24 cellular contexts compared by ENCODE assay signal in the genomic region with DNA sequence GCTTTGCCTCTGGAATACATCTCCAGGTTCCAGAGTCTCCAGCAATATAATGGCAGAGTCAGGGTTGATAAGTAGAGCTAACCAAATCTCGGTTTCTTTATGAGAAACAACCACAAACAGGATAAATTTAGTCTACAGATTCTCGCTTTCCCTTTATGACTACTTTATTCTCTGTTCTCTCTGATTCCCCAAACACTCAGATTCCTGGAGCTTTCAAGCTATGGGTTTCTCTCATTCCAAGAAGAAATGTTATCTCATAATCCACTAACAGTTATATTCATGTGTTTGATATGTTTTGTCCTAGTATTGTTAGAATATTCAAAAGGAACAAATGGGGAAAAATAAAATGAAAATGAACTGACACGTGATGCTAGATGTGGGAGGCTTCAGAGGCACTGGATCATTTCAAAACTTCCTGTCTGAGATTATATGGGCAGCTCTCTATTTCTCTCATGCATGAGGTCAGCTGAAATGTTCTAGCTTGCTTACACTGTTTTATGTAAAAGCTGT.
DNase-seq lines count a peak whose midpoint lies in the region; ATAC-seq, FAIRE-seq and TF ChIP-seq lines count a peak whose summit lies in the region.
"Had no signal": no experiment of that assay in that cellular context is flagged by ENCODE, and none has a peak within 500 bp of the region (broad histone marks: within the 10 kb centered on the region; RNA-seq: fewer than 3 reads in every experiment).

No MANE protein-coding gene starts in this region.

- TF ChIP-seq EP300 in GM12878 (IDR thresholded peaks at IDR 0.05; ENCODE audit: borderline replicate concordance in 1 of 2, control insufficient read depth in 1 of 2, low read depth in 2 of 2, low read length in 2 of 2) = no peak
- TF ChIP-seq EP300 in transverse colon (IDR thresholded peaks at IDR 0.05; ENCODE audit: low read depth) = no peak

- TF ChIP-seq POLR2A in GM12878 (IDR thresholded peaks at IDR 0.05; ENCODE audit: low read depth, low read length) (no peak), transverse colon (IDR thresholded peaks at IDR 0.05) (no peak)

- no peak for FAIRE-seq in GM12878 (lab: Jason Lieb, UNC)
- FAIRE-seq: astrocyte, endometrium had no signal

- H3K36me3 ChIP-seq in GM12878 (ENCODE audit: control insufficient read depth in 2 of 2, insufficient read depth in 2 of 2, low read length in 1 of 2) (no peaks in the 10 kb centered on the region), transverse colon (no peaks in the 10 kb centered on the region)
- H3K36me3 ChIP-seq: SJSA1, uterus had no signal

- peak; percentile 80 for ATAC-seq in GM18502 (IDR thresholded peaks at IDR 0.05; ENCODE audit: poor library complexity, unreplicated experiment)
- ATAC-seq in GM21447 (IDR thresholded peaks at IDR 0.05; ENCODE audit: unreplicated experiment) = peak; percentile 55
- ATAC-seq in HG03039 (IDR thresholded peaks at IDR 0.05; ENCODE audit: unreplicated experiment) = peak; percentile 65
- ATAC-seq in GM12878 = peak; percentile 83
- ATAC-seq in HG02571 (IDR thresholded peaks at IDR 0.05; ENCODE audit: unreplicated experiment) = no peak
- ATAC-seq: natural killer cell treated with Interleukin-12 subunit alpha and Interleukin-12 subunit beta and Interleukin-15 and Interleukin-18, amount 100 ng/mL, for 72 hours; T-helper 17 cell had no signal

- H3K4me2 ChIP-seq in GM12878 (ENCODE audit: control insufficient read depth, insufficient read depth) = no peak overlapping the region

- TF ChIP-seq CTCF in GM12878 (IDR thresholded peaks at IDR 0.05 in 2 of 3, conservative IDR thresholded peaks at IDR 0.05 in 1 of 3; ENCODE audit: control insufficient read depth in 2 of 3, extremely low read depth in 1 of 3, insufficient read depth in 1 of 3, low read depth in 3 of 3, low read length in 3 of 3) (no peak), transverse colon (IDR thresholded peaks at IDR 0.05) (no peak)

- BruUV-seq in GM12878 (replicated peaks; lab: Mats Ljungman, UMichigan) = no TSS peak

- no peak overlapping the region for H3K4me3 ChIP-seq in GM12878
- H3K4me3 ChIP-seq in transverse colon = no peak overlapping the region
- H3K4me3 ChIP-seq: SJSA1, skin epidermis, uterus had no signal

- no peaks in the 10 kb centered on the region for H4K20me1 ChIP-seq in GM12878 (ENCODE audit: control insufficient read depth, insufficient read depth)

- WGBS in GM12878 (ENCODE audit: insufficient coverage, insufficient replicate concordance, low lambda C conversion rate, missing lambda C conversion rate) = 0% methylated on average over 3 of the region's 3 CpGs
- 70 to 86% methylated on average over 3 of the region's 3 CpGs for WGBS in transverse colon (ENCODE audit: low coverage in 1 of 2), 2 donors

- H3K27me3 ChIP-seq in GM12878 (replicated peaks in 1 of 2; ENCODE audit: control insufficient read depth in 2 of 2, insufficient read depth in 2 of 2, low read length in 1 of 2) = no peaks in the 10 kb centered on the region
- H3K27me3 ChIP-seq in transverse colon = no peaks in the 10 kb centered on the region
- H3K27me3 ChIP-seq: SJSA1, uterus had no signal

- SMC1A ChIA-PET in GM12878 (lab: Charles Lee; ENCODE audit: uncharacterized antibody, unreplicated experiment) = interaction anchor here (1.0 to 3.7 kb wide), 9 partner anchors 12 to 245 kb away, joined by 3 to 23 read pairs (median 5); no protein-coding TSS in a partner anchor

- peak; percentile 15 for DNase-seq in GM12878 (ENCODE audit: low read depth, low spot score)
- no peak for DNase-seq in transverse colon
- no peak for DNase-seq in cerebellum (ENCODE audit: low spot score)
- no peak for DNase-seq in NCI-H1930 (lab: John Stamatoyannopoulos, UW)
- DNase-seq: activated CD4-positive, alpha-beta memory T cell treated with anti-CD3 and anti-CD28 coated beads, Interleukin-2, amount 10 ng/mL, durations not matched to agents 7 days and 5 days; activated naive CD4-positive, alpha-beta T cell treated with anti-CD3 and anti-CD28 coated beads for 36 hours; activated T-cell treated with anti-CD3 and anti-CD28 coated beads, Interleukin-2, amount 50 U/mL, for 24 hours; CD8-positive, alpha-beta memory T cell; cerebellar nuclear complex; islet precursor cell; NCI-H2081 treated with DMSO at 0.1 percent for 48 hours; NCI-H524 treated with DMSO at 0.1 percent for 48 hours; stimulated activated CD4-positive, alpha-beta T cell treated with anti-CD3 and anti-CD28 coated beads, Interleukin-4, amount 100 ng/mL, for 4 hours; T-helper 17 cell; uterus had no signal

- no peak overlapping the region for H2AFZ ChIP-seq in GM12878 (ENCODE audit: control insufficient read depth, low read depth, low read length)

- H3K9me3 ChIP-seq in GM12878 (replicated peaks; ENCODE audit: control insufficient read depth, insufficient read depth, low read length) = no peaks in the 10 kb centered on the region
- H3K9me3 ChIP-seq in transverse colon = no peaks in the 10 kb centered on the region
- H3K9me3 ChIP-seq: uterus had no signal

- POLR2A ChIA-PET in GM12878 (lab: Charles Lee) = no interaction called here

- no peak for TF ChIP-seq RAD21 in GM12878 (IDR thresholded peaks at IDR 0.05; ENCODE audit: insufficient read depth, low read depth, low read length)

- in situ Hi-C loops in GM12878 (cut with MboI) = no loop called here
- in situ Hi-C loops in transverse colon (cut with MboI; ENCODE audit: low pct_ligation_motif_present in 1 of 4, low pct_unique_long_range_greater_than_20kb in 1 of 4, low sequenced_read_pairs in 3 of 4) = no loop called here

- CTCF ChIA-PET in GM12878 (lab: Yijun Ruan, JAX) = interaction anchor here (0.9 kb wide), 1 partner anchor 9 kb away, joined by 3 read pairs; no protein-coding TSS in a partner anchor

- no peak overlapping the region for H3K9ac ChIP-seq in GM12878 (ENCODE audit: control insufficient read depth, insufficient read depth, low read length)

- no peaks in the 10 kb centered on the region for H3K79me2 ChIP-seq in GM12878 (ENCODE audit: control insufficient read depth, insufficient read depth, low read length)

- peak overlapping the region; percentile 55 for H3K27ac ChIP-seq in GM12878 (ENCODE audit: control insufficient read depth, insufficient read depth)
- H3K27ac ChIP-seq in transverse colon = no peak overlapping the region
- H3K27ac ChIP-seq: SJSA1, skin epidermis, uterus had no signal

- intact Hi-C loops in GM12878 (cut with micrococcal nuclease; ENCODE audit: unreplicated experiment) (no loop called here), transverse colon (cut with DNase I; ENCODE audit: low total_unique reads) (no loop called here)

- RAD21 ChIA-PET in GM12878 (lab: Charles Lee; ENCODE audit: unreplicated experiment) = interaction anchor here (1.0 to 1.4 kb wide), 3 partner anchors 15 to 31 kb away, joined by 3 to 7 read pairs (median 4); no protein-coding TSS in a partner anchor

- H3K4me1 ChIP-seq in GM12878 (ENCODE audit: control insufficient read depth, insufficient read depth, low read length) (no peaks in the 10 kb centered on the region), transverse colon (no peaks in the 10 kb centered on the region)
- H3K4me1 ChIP-seq: SJSA1, uterus had no signal

TF ChIP-seq in GM12878, 131 proteins besides CTCF, POLR2A, EP300 and RAD21 (continues in another document):
- TF ChIP-seq NR2C2 (IDR thresholded peaks at IDR 0.05; ENCODE audit: borderline replicate concordance, control insufficient read depth, insufficient read length, low read depth) = no peak
- TF ChIP-seq SP1 (IDR thresholded peaks at IDR 0.05; ENCODE audit: low read depth, low read length) = no peak
- TF ChIP-seq GABPA (IDR thresholded peaks at IDR 0.05; ENCODE audit: low read depth) = peak; percentile 28; the same call in 1 of the 2 replicates
- TF ChIP-seq PAX8 (IDR thresholded peaks at IDR 0.05) = no peak
- 0 out of 2 replicates have a peak, but pooled peaks have one; percentile 26 for TF ChIP-seq TBL1XR1 (IDR thresholded peaks at IDR 0.05; ENCODE audit: low read depth, low read length)
- TF ChIP-seq SREBF1 (IDR thresholded peaks at IDR 0.05; ENCODE audit: low read length) = no peak
- TF ChIP-seq MEF2A (IDR thresholded peaks at IDR 0.05; ENCODE audit: insufficient read depth, low read depth, low read length) = 0 out of 2 replicates have a peak, but pooled peaks have one; percentile 62
- peak; percentile 47 for TF ChIP-seq IKZF1 (conservative IDR thresholded peaks at IDR 0.05)
- TF ChIP-seq, protein P1, sequence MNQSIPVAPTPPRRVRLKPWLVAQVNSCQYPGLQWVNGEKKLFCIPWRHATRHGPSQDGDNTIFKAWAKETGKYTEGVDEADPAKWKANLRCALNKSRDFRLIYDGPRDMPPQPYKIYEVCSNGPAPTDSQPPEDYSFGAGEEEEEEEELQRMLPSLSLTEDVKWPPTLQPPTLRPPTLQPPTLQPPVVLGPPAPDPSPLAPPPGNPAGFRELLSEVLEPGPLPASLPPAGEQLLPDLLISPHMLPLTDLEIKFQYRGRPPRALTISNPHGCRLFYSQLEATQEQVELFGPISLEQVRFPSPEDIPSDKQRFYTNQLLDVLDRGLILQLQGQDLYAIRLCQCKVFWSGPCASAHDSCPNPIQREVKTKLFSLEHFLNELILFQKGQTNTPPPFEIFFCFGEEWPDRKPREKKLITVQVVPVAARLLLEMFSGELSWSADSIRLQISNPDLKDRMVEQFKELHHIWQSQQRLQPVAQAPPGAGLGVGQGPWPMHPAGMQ (IDR thresholded peaks at IDR 0.05; ENCODE audit: borderline replicate concordance) = no peak
- TF ChIP-seq WRNIP1 (IDR thresholded peaks at IDR 0.05; ENCODE audit: borderline replicate concordance, low read depth, low read length) = no peak
- no peak for TF ChIP-seq ESRRA (IDR thresholded peaks at IDR 0.05; ENCODE audit: low read length)
- no peak for TF ChIP-seq KAT2A (conservative IDR thresholded peaks at IDR 0.05; ENCODE audit: control insufficient read depth, low read depth, low read length)
- no peak for TF ChIP-seq NBN (IDR thresholded peaks at IDR 0.05)
- TF ChIP-seq PAX5 (IDR thresholded peaks at IDR 0.05; ENCODE audit: borderline replicate concordance, low read depth, low read length) = no peak
- TF ChIP-seq, protein P2, sequence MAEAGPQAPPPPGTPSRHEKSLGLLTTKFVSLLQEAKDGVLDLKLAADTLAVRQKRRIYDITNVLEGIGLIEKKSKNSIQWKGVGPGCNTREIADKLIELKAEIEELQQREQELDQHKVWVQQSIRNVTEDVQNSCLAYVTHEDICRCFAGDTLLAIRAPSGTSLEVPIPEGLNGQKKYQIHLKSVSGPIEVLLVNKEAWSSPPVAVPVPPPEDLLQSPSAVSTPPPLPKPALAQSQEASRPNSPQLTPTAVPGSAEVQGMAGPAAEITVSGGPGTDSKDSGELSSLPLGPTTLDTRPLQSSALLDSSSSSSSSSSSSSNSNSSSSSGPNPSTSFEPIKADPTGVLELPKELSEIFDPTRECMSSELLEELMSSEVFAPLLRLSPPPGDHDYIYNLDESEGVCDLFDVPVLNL (IDR thresholded peaks at IDR 0.05; ENCODE audit: low read depth, low read length) = no peak
- TF ChIP-seq ZBED1 (IDR thresholded peaks at IDR 0.05; ENCODE audit: borderline replicate concordance) = 0 out of 2 replicates have a peak, but pooled peaks have one; percentile 28
